Comparison of ENCODE assay signal across 8 cellular contexts in genomic region chr11:66510990-66511339, GRCh38.
DNase-seq lines count a peak whose midpoint lies in the region; ATAC-seq and TF ChIP-seq lines count a peak whose summit lies in the region.

No MANE protein-coding gene starts in this region.

- H3K9ac ChIP-seq in HUES48 (ENCODE audit: low read depth, low read length): peak overlapping the region; percentile 69
- peak overlapping the region; percentile 84 for H3K9ac ChIP-seq in mucosa of stomach (ENCODE audit: low read length)

- no peaks in the 10 kb centered on the region for H3K4me1 ChIP-seq in HUES48 (ENCODE audit: control insufficient read depth, insufficient read depth, low read length)
- H3K4me1 ChIP-seq in mucosa of stomach (ENCODE audit: control insufficient read depth, insufficient read depth, low read length): peaks cover 9% of the 10 kb centered on the region

- H3K27me3 ChIP-seq in HUES48 (ENCODE audit: control insufficient read depth, insufficient read depth, low read length) (no peaks in the 10 kb centered on the region), mucosa of stomach (ENCODE audit: control insufficient read depth, insufficient read depth, low read length) (no peaks in the 10 kb centered on the region)

- no peaks in the 10 kb centered on the region for H3K9me3 Mint-ChIP-seq in central memory CD8-positive, alpha-beta T cell

- peak overlapping the region; percentile 95 for H3K4me3 ChIP-seq in HUES48 (ENCODE audit: low read depth, low read length)
- peak overlapping the region; percentile 97 for H3K4me3 ChIP-seq in mucosa of stomach (ENCODE audit: low read length)

- H3K36me3 ChIP-seq in HUES48 (ENCODE audit: control insufficient read depth, insufficient read depth, low read length) (peaks cover 23% of the 10 kb centered on the region), mucosa of stomach (ENCODE audit: control insufficient read depth, insufficient read depth, low read length) (no peaks in the 10 kb centered on the region)

- H3K27ac ChIP-seq in 22Rv1 (peak overlapping the region; percentile 65), HUES48 (ENCODE audit: low read depth, low read length) (peak overlapping the region; percentile 48)

- peak overlapping the region; percentile 85 for H3K4me3 Mint-ChIP-seq in central memory CD8-positive, alpha-beta T cell

- no peak for ATAC-seq in central memory CD8-positive, alpha-beta T cell (replicated peaks; ENCODE audit: extremely low read depth, poor library complexity, severe bottlenecking)
- no peak for ATAC-seq in HG02571 (IDR thresholded peaks at IDR 0.05; ENCODE audit: unreplicated experiment)

- no peak for DNase-seq in central memory CD8-positive, alpha-beta T cell (ENCODE audit: low spot score in 2 of 2)
- DNase-seq in Kasumi-1 (lab: John Stamatoyannopoulos, UW) (no peak), ACHN (no peak)
- no peak for DNase-seq in stimulated activated CD4-positive, alpha-beta T cell treated with anti-CD3 and anti-CD28 coated beads, Interleukin-15, amount 100 ng/mL, for 24 hours

- H3K4me1 Mint-ChIP-seq in central memory CD8-positive, alpha-beta T cell: peaks cover 9% of the 10 kb centered on the region

- H3K9me3 ChIP-seq in HUES48 (ENCODE audit: control insufficient read depth, insufficient read depth, low read length) (no peaks in the 10 kb centered on the region), mucosa of stomach (ENCODE audit: control insufficient read depth, low read length) (no peaks in the 10 kb centered on the region)

- peak overlapping the region; percentile 19 for H3K27ac Mint-ChIP-seq in central memory CD8-positive, alpha-beta T cell (ENCODE audit: low read depth)

- no peaks in the 10 kb centered on the region for H3K27me3 Mint-ChIP-seq in central memory CD8-positive, alpha-beta T cell

- peaks cover 11% of the 10 kb centered on the region for H3K36me3 Mint-ChIP-seq in central memory CD8-positive, alpha-beta T cell (ENCODE audit: insufficient read depth)

- no peak for TF ChIP-seq CTCF in 22Rv1 (IDR thresholded peaks at IDR 0.05)

- in situ Hi-C loops in ACHN (cut with HindIII; ENCODE audit: low pct_ligation_motif_present, low pct_unique_long_range_greater_than_20kb, low sequenced_read_pairs): no loop called here
